In the genomic region with DNA sequence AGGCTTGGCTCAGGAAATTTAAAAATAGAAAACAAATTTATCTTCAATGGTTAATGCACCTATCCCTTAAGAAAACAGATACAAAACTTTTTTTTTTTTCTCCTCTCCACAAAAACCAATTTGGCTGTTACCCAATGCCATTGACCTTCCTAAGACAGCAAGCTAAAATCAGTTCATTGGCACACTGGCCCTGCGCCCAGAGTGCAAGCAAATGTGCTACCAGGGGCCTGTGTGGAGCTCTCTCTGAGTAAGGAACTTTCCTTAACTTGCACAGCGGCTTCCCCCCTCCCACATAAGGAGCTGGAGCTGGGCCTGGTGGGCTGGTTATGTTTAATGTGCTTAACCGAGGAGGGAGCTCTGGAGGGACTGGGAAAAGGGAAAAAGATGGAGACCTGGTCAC, we compare ENCODE assay signal across 35 cellular contexts. TPM values are rescaled to one million over a fixed set of nuclear protein-coding genes. Genes with fewer than 3 reads are reported as not detected.
"Had no signal": no experiment of that assay in that cellular context is flagged by ENCODE, and none has a peak within 500 bp of the region (broad histone marks: within the 10 kb centered on the region; RNA-seq: fewer than 3 reads in every experiment).

No MANE protein-coding gene starts in this region.

- H3K27ac Mint-ChIP-seq: activated T-cell treated with anti-CD3 and anti-CD28 coated beads, Interleukin-2, amount 50 U/mL, for 24 hours; activated T-helper 17 cell treated with anti-CD3 and anti-CD28 coated beads, Interleukin-2, amount 50 U/mL, for 72 hours; effector memory CD8-positive, alpha-beta T cell; immature natural killer cell; natural killer cell treated with Interleukin-12 subunit alpha and Interleukin-12 subunit beta and Interleukin-15 and Interleukin-18, amount 100 ng/mL, for 72 hours; T-helper 17 cell had no signal

- H3K27ac ChIP-seq: coronary artery, gastroesophageal sphincter, left ventricle myocardium inferior, neutrophil, pancreas, psoas muscle, right atrium auricular region, testis, transverse colon, WERI-Rb-1 had no signal

- H3K36me3 ChIP-seq: gastroesophageal sphincter, left ventricle myocardium inferior, neutrophil, pancreas, right atrium auricular region, transverse colon, WERI-Rb-1 had no signal

- H3K36me3 Mint-ChIP-seq: immature natural killer cell; natural killer cell treated with Interleukin-12 subunit alpha and Interleukin-12 subunit beta and Interleukin-15 and Interleukin-18, amount 100 ng/mL, for 72 hours had no signal

- H3K4me3 ChIP-seq: coronary artery, gastroesophageal sphincter, left ventricle myocardium inferior, lung, mucosa of descending colon, pancreas, psoas muscle, right atrium auricular region, testis, transverse colon had no signal

- H3K4me1 Mint-ChIP-seq: activated T-helper 17 cell treated with anti-CD3 and anti-CD28 coated beads, Interleukin-2, amount 50 U/mL, for 72 hours; immature natural killer cell; T-helper 17 cell had no signal

- H3K4me3 Mint-ChIP-seq: activated T-cell treated with anti-CD3 and anti-CD28 coated beads, Interleukin-2, amount 50 U/mL, for 24 hours; activated T-helper 17 cell treated with anti-CD3 and anti-CD28 coated beads, Interleukin-2, amount 50 U/mL, for 72 hours; effector memory CD8-positive, alpha-beta T cell; immature natural killer cell; natural killer cell treated with Interleukin-12 subunit alpha and Interleukin-12 subunit beta and Interleukin-15 and Interleukin-18, amount 100 ng/mL, for 72 hours; T-helper 17 cell had no signal

- H3K4me1 ChIP-seq: gastroesophageal sphincter, left ventricle myocardium inferior, pancreas, psoas muscle, right atrium auricular region, testis, transverse colon had no signal

- H3K9me3 ChIP-seq: gastroesophageal sphincter, left ventricle myocardium inferior, mucosa of descending colon, neutrophil, pancreas, psoas muscle, right atrium auricular region, testis, transverse colon had no signal

- ATAC-seq: activated CD4-positive, CD25-positive, alpha-beta regulatory T cell treated with anti-CD3 and anti-CD28 coated beads, Interleukin-2, amount 50 U/mL, for 24 hours; activated T-helper 17 cell treated with anti-CD3 and anti-CD28 coated beads, Interleukin-2, amount 50 U/mL, for 72 hours; effector memory CD8-positive, alpha-beta T cell; gastroesophageal sphincter; mucosa of descending colon; natural killer cell treated with Interleukin-12 subunit alpha and Interleukin-12 subunit beta and Interleukin-15 and Interleukin-18, amount 100 ng/mL, for 72 hours; pancreas; psoas muscle; T-helper 17 cell had no signal

- H3K27me3 ChIP-seq: testis had no signal

- H3K9me3 Mint-ChIP-seq: activated T-cell treated with anti-CD3 and anti-CD28 coated beads, Interleukin-2, amount 50 U/mL, for 24 hours; activated T-helper 17 cell treated with anti-CD3 and anti-CD28 coated beads, Interleukin-2, amount 50 U/mL, for 72 hours; effector memory CD8-positive, alpha-beta T cell; natural killer cell treated with Interleukin-12 subunit alpha and Interleukin-12 subunit beta and Interleukin-15 and Interleukin-18, amount 100 ng/mL, for 72 hours had no signal

- DNase-seq: activated CD4-positive, alpha-beta T cell treated with anti-CD3 and anti-CD28 coated beads for 48 hours; activated CD4-positive, alpha-beta T cell treated with anti-CD3 and anti-CD28 coated beads, Interleukin-2, amount 50 U/mL, for 48 hours; activated CD8-positive, alpha-beta memory T cell treated with anti-CD3 and anti-CD28 coated beads, Interleukin-2, amount 50 U/mL, for 48 hours; activated gamma-delta T cell treated with Interleukin-2 at 50 U/mL for 16 hours; activated naive CD4-positive, alpha-beta T cell treated with anti-CD3 and anti-CD28 coated beads, Interleukin-2, amount 50 U/mL, for 16 hours; activated T-cell treated with anti-CD3 and anti-CD28 coated beads, Interleukin-2, amount 50 U/mL, for 24 hours; amniotic stem cell; cerebellar nuclear complex; effector memory CD8-positive, alpha-beta T cell; erythroblast; immature natural killer cell; left ventricle myocardium inferior; mucosa of descending colon; pancreas; psoas muscle; stimulated activated CD4-positive, alpha-beta T cell treated with anti-CD3 and anti-CD28 coated beads, Interleukin-15, amount 100 ng/mL, for 24 hours; stimulated activated CD4-positive, alpha-beta T cell treated with anti-CD3 and anti-CD28 coated beads, Interleukin-2, amount 100 ng/mL, for 24 hours; stimulated activated naive CD4-positive, alpha-beta T cell; T-helper 17 cell; T1000; testis; transverse colon; WERI-Rb-1 had no signal

RNA-seq across cellular contexts. Expression of gene POU3F3, which starts 17.7 kb away (rescaled TPM):
- total RNA-seq: activated T-helper 17 cell treated with anti-CD3 and anti-CD28 coated beads, Interleukin-2, amount 50 U/mL, for 72 hours; fibroblast of lung; fibroblast of villous mesenchyme; mesenteric fat pad; myocyte; natural killer cell treated with Interleukin-12 subunit alpha and Interleukin-12 subunit beta and Interleukin-15 and Interleukin-18, amount 100 ng/mL, for 72 hours; pancreas; psoas muscle; T-helper 17 cell had no signal
- polyA plus RNA-seq: immature natural killer cell, lung, pancreas had no signal
